Comparison of ENCODE assay signal across 30 cellular contexts in genomic region chr13:34959489-34959888, GRCh38.
"Had no signal": no experiment of that assay in that cellular context is flagged by ENCODE, and none has a peak within 500 bp of the region (broad histone marks: within the 10 kb centered on the region; RNA-seq: fewer than 3 reads in every experiment).

No MANE protein-coding gene starts in this region.

- DNase-seq: naive thymus-derived CD8-positive, alpha-beta T cell; nephron progenitor cell; occipital lobe; ovary; posterior cingulate gyrus; psoas muscle; right cardiac atrium; spleen; stimulated activated CD4-positive, alpha-beta T cell treated with anti-CD3 and anti-CD28 coated beads, Interleukin-12 subunit alpha, Interleukin-12 subunit beta, amount 100 ng/mL, for 4 hours; stimulated activated CD4-positive, alpha-beta T cell treated with anti-CD3 and anti-CD28 coated beads, Interleukin-1b, Interleukin-23, amount 100 ng/mL, for 48 hours; stimulated activated CD4-positive, alpha-beta T cell treated with anti-CD3 and anti-CD28 coated beads, Interleukin-4, amount 100 ng/mL, for 1 hour; stimulated activated CD4-positive, alpha-beta T cell treated with anti-CD3 and anti-CD28 coated beads, Interleukin-4, amount 100 ng/mL, for 4 hours; stimulated activated CD8-positive, alpha-beta memory T cell treated with anti-CD3 and anti-CD28 coated beads, Interleukin-4, amount 100 ng/mL, for 48 hours; stimulated activated naive CD4-positive, alpha-beta T cell; stimulated activated naive CD8-positive, alpha-beta T cell treated with anti-CD3 and anti-CD28 coated beads, Interleukin-15, amount 100 ng/mL, for 72 hours; stimulated activated naive CD8-positive, alpha-beta T cell treated with anti-CD3 and anti-CD28 coated beads, Interleukin-15, Interleukin-2, amounts not matched to agents 100 U/mL and 50 U/mL, for 24 hours; substantia nigra; testis; tibial artery; transverse colon; upper lobe of right lung; uterus had no signal

- H3K4me1 ChIP-seq: parathyroid adenoma, psoas muscle, spleen, suprapubic skin, testis, tibial artery, transverse colon, upper lobe of right lung, uterus had no signal

- H2AFZ ChIP-seq: parathyroid adenoma had no signal

- H3K9ac ChIP-seq: parathyroid adenoma had no signal

- H3K4me3 ChIP-seq: ovary, psoas muscle, skin epidermis, smooth muscle cell, spleen, suprapubic skin, testis, tibial artery, transverse colon, upper lobe of right lung, uterus had no signal

- H3K27ac ChIP-seq: neutrophil, ovary, parathyroid adenoma, psoas muscle, skin epidermis, spleen, suprapubic skin, testis, tibial artery, transverse colon, upper lobe of right lung, uterus had no signal

- H3K4me2 ChIP-seq: smooth muscle cell had no signal

- ATAC-seq: naive thymus-derived CD8-positive, alpha-beta T cell; natural killer cell treated with Interleukin-12 subunit alpha and Interleukin-12 subunit beta and Interleukin-15 and Interleukin-18, amount 100 ng/mL, for 72 hours; psoas muscle; right cardiac atrium; sciatic nerve; stimulated activated memory B cell treated with anti-CD40 and anti-IgM and Interleukin-4, amounts not matched to agents 10 μg/mL and 1 μg/mL and 100 μg/mL, for 72 hours; stimulated activated naive CD8-positive, alpha-beta T cell treated with anti-CD3 and anti-CD28 coated beads, Interleukin-15, amount 100 ng/mL, for 72 hours; stimulated activated naive CD8-positive, alpha-beta T cell treated with anti-CD3 and anti-CD28 coated beads, Interleukin-15, Interleukin-2, amounts not matched to agents 100 U/mL and 50 U/mL, for 24 hours; upper lobe of right lung had no signal

- H3K36me3 ChIP-seq: neutrophil, ovary, spleen, suprapubic skin, tibial artery, transverse colon, upper lobe of right lung, uterus had no signal

- H3K9me3 ChIP-seq: neutrophil, ovary, psoas muscle, suprapubic skin, testis, tibial artery, transverse colon, upper lobe of right lung, uterus had no signal

- H3K27me3 ChIP-seq: neutrophil, ovary, spleen, suprapubic skin, testis, tibial artery, transverse colon, upper lobe of right lung, uterus had no signal
